Comparison of ENCODE assay signal across 5 cellular contexts in the genomic region with DNA sequence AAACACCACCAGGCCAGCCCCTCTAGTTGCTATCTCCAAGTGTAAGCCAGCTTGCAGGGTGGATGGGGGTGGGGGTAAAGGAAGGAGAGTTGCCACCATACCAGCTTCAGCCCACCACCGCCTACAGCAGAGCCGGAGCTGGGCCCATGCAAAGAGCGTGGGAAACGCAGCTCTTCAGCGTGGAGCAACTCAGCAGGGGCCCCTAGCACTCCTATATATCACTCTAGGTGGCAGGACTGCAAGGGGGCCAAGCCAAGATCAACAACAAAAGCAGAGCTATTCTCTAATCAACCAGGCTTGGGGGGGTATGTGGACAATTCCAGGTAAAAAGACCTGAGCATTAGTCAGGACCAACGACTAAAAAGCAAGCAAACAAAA.
"Had no signal": no experiment of that assay in that cellular context is flagged by ENCODE, and none has a peak within 500 bp of the region (broad histone marks: within the 10 kb centered on the region; RNA-seq: fewer than 3 reads in every experiment).

No MANE protein-coding gene starts in this region.

- H3K27me3 ChIP-seq: right lobe of liver, uterus had no signal

- H3K36me3 ChIP-seq: breast epithelium, right lobe of liver, thoracic aorta, uterus had no signal

- H3K9me3 ChIP-seq: breast epithelium, right lobe of liver, thoracic aorta, uterus had no signal

- H3K27ac ChIP-seq: breast epithelium, right lobe of liver, skin epidermis, thoracic aorta, uterus had no signal

- H3K4me1 ChIP-seq: breast epithelium, uterus had no signal

- H3K4me3 ChIP-seq: breast epithelium, right lobe of liver, skin epidermis, thoracic aorta, uterus had no signal
